Comparison of ENCODE assay signal across 12 cellular contexts in genomic region chr20:35478804-35479472, GRCh38. TPM values are rescaled to one million over a fixed set of nuclear protein-coding genes. Genes with fewer than 3 reads are reported as not detected.
DNase-seq lines count a peak whose midpoint lies in the region; ATAC-seq and TF ChIP-seq lines count a peak whose summit lies in the region.
"Had no signal": no experiment of that assay in that cellular context is flagged by ENCODE, and none has a peak within 500 bp of the region (broad histone marks: within the 10 kb centered on the region; RNA-seq: fewer than 3 reads in every experiment).

No MANE protein-coding gene starts in this region.

- ATAC-seq in RWPE2 (ENCODE audit: low read depth) (no peak), HG03457 (IDR thresholded peaks at IDR 0.05; ENCODE audit: unreplicated experiment) (no peak), HG02970 (IDR thresholded peaks at IDR 0.05; ENCODE audit: low FRiP score, unreplicated experiment) (no peak)

- intact Hi-C loops in thyroid gland (cut with DNase I), result no loop called here

- WGBS in thyroid gland, 2 donors, result 57 to 65% methylated on average over 16 of the region's 16 CpGs

- H3K27me3 ChIP-seq in RWPE2 (ENCODE audit: insufficient read depth, poor library complexity, severe bottlenecking) (no peaks in the 10 kb centered on the region), thyroid gland (no peaks in the 10 kb centered on the region)

- H3K4me3 ChIP-seq in RWPE2 (ENCODE audit: severe bottlenecking) (no peak overlapping the region), fibroblast of pulmonary artery (replicated peaks; ENCODE audit: low read depth, low read length) (no peak overlapping the region), thyroid gland (replicated peaks in 1 of 3) (no peak overlapping the region)

- H3K9me3 ChIP-seq in RWPE2 (ENCODE audit: severe bottlenecking) (no peaks in the 10 kb centered on the region), thyroid gland (no peaks in the 10 kb centered on the region)

- peak; percentile 10 for DNase-seq in stimulated activated CD4-positive, alpha-beta T cell treated with anti-CD3 and anti-CD28 coated beads, Interleukin-15, amount 100 ng/mL, for 24 hours
- DNase-seq in stimulated activated CD4-positive, alpha-beta T cell treated with anti-CD3 and anti-CD28 coated beads, Interleukin-4, amount 100 ng/mL, for 24 hours, result no peak
- DNase-seq in RWPE2 (ENCODE audit: low spot score), result peak; percentile 74
- DNase-seq in fibroblast of pulmonary artery (ENCODE audit: low read depth), result peak; percentile 11
- peak; percentile 59 to 66 for DNase-seq in thyroid gland
- no peak for DNase-seq in NCI-H345 treated with DMSO at 0.1 percent for 48 hours (lab: John Stamatoyannopoulos, UW; ENCODE audit: unreplicated experiment)
- DNase-seq: cerebellar nuclear complex, posterior cingulate gyrus had no signal

- no peak for TF ChIP-seq POLR2A in thyroid gland (IDR thresholded peaks at IDR 0.05)

- H3K27ac ChIP-seq in RWPE2 (ENCODE audit: poor library complexity, severe bottlenecking) (no peak overlapping the region), thyroid gland (no peak overlapping the region)
- H3K27ac ChIP-seq: C4-2B had no signal

- TF ChIP-seq CTCF in RWPE2 (IDR thresholded peaks at IDR 0.05; ENCODE audit: poor library complexity, severe bottlenecking) (no peak), fibroblast of pulmonary artery (IDR thresholded peaks at IDR 0.05; ENCODE audit: low read length, missing control alignments) (no peak), thyroid gland (IDR thresholded peaks at IDR 0.05) (peak in 2 of 6 experiments; percentile 18 to 32)

- H3K36me3 ChIP-seq in RWPE2 (ENCODE audit: low read depth), result peaks cover 100% of the 10 kb centered on the region
- H3K36me3 ChIP-seq in thyroid gland, result peaks cover 31 to 46% of the 10 kb centered on the region in 2 donors

- H3K4me1 ChIP-seq in RWPE2 (ENCODE audit: insufficient read depth, poor library complexity, severe bottlenecking) (no peaks in the 10 kb centered on the region), thyroid gland (no peaks in the 10 kb centered on the region)

RNA-seq across cellular contexts. Expression of gene CEP250, which starts 23.5 kb away (rescaled TPM):
- 100 to 1,000 TPM in 1 of 4 donors, 10 to 100 TPM in 3; 17.5 to 198 (median 34.8) TPM for total RNA-seq in thyroid gland

RNA-seq across cellular contexts. Expression of gene GDF5, which starts 40.9 kb away (rescaled TPM):
- total RNA-seq in thyroid gland, result 1 to 10 TPM in 1 of 4 donors, under 1 TPM in 1, not detected in 2; 0.13 to 2.1 TPM
- total RNA-seq: activated CD8-positive, alpha-beta memory T cell treated with anti-CD3 and anti-CD28 coated beads for 36 hours had no signal

RNA-seq across cellular contexts. Expression of gene C20orf173, which starts 50.5 kb away (rescaled TPM):
- total RNA-seq in thyroid gland, result not detected
- total RNA-seq: activated CD8-positive, alpha-beta memory T cell treated with anti-CD3 and anti-CD28 coated beads for 36 hours had no signal

Comparison
In these comparisons a context has a peak if more than half of its experiments do, and no peak if none do; other contexts are left out.
1. DNase-seq: peak in stimulated activated CD4-positive, alpha-beta T cell treated with anti-CD3 and anti-CD28 coated beads, Interleukin-15, amount 100 ng/mL, for 24 hours (single experiment), RWPE2 (single experiment), fibroblast of pulmonary artery (single experiment) and thyroid gland (2 of 2); none in stimulated activated CD4-positive, alpha-beta T cell treated with anti-CD3 and anti-CD28 coated beads, Interleukin-4, amount 100 ng/mL, for 24 hours (single experiment) and NCI-H345 treated with DMSO at 0.1 percent for 48 hours (single experiment).